Comparison of ENCODE assay signal across 3 cellular contexts in genomic region chr2:153864022-153864421, GRCh38.
TF ChIP-seq lines count a peak whose summit lies in the region.

No MANE protein-coding gene starts in this region.

TF ChIP-seq in SK-N-SH, 30 proteins besides CTCF, POLR2A, EP300 and RAD21 (continued from another document):
- TF ChIP-seq REST (IDR thresholded peaks at IDR 0.05; ENCODE audit: low read depth, low read length) (peak; percentile 84), SIN3A (IDR thresholded peaks at IDR 0.05; ENCODE audit: borderline replicate concordance, low read depth, low read length) (no peak), USF2 (IDR thresholded peaks at IDR 0.05; ENCODE audit: borderline replicate concordance, low read depth, low read length) (no peak), TCF12 (IDR thresholded peaks at IDR 0.05) (no peak), MEF2A (IDR thresholded peaks at IDR 0.05; ENCODE audit: borderline replicate concordance, low read depth) (no peak), TEAD4 (IDR thresholded peaks at IDR 0.05; ENCODE audit: borderline replicate concordance, insufficient read depth) (no peak)

TF ChIP-seq in SK-N-SH treated with all-trans-retinoic acid at 6 μM for 48 hours, 23 proteins besides CTCF, POLR2A, EP300 and RAD21:
- TF ChIP-seq TSHZ2 (CRISPR knock-in tag; IDR thresholded peaks at IDR 0.05) (no peak), ZNF565 (CRISPR knock-in tag; conservative IDR thresholded peaks at IDR 0.05; ENCODE audit: low read depth) (no peak), ZNF70 (CRISPR knock-in tag; IDR thresholded peaks at IDR 0.05) (no peak), ESRRG (CRISPR knock-in tag; IDR thresholded peaks at IDR 0.05) (no peak), OSR1 (CRISPR knock-in tag; IDR thresholded peaks at IDR 0.05) (no peak), TCF4 (CRISPR knock-in tag; IDR thresholded peaks at IDR 0.05; ENCODE audit: borderline replicate concordance) (no peak), GLIS3 (CRISPR knock-in tag; IDR thresholded peaks at IDR 0.05) (no peak), ZFP30 (CRISPR knock-in tag; IDR thresholded peaks at IDR 0.05) (no peak)

TF ChIP-seq in HEK293, 187 proteins besides CTCF, POLR2A, EP300 and RAD21 (continued from another document):
- TF ChIP-seq, protein P1, sequence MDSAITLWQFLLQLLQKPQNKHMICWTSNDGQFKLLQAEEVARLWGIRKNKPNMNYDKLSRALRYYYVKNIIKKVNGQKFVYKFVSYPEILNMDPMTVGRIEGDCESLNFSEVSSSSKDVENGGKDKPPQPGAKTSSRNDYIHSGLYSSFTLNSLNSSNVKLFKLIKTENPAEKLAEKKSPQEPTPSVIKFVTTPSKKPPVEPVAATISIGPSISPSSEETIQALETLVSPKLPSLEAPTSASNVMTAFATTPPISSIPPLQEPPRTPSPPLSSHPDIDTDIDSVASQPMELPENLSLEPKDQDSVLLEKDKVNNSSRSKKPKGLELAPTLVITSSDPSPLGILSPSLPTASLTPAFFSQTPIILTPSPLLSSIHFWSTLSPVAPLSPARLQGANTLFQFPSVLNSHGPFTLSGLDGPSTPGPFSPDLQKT (IDR thresholded peaks at IDR 0.05; ENCODE audit: borderline replicate concordance, low read depth, low read length) = no peak
- TF ChIP-seq, protein P2, sequence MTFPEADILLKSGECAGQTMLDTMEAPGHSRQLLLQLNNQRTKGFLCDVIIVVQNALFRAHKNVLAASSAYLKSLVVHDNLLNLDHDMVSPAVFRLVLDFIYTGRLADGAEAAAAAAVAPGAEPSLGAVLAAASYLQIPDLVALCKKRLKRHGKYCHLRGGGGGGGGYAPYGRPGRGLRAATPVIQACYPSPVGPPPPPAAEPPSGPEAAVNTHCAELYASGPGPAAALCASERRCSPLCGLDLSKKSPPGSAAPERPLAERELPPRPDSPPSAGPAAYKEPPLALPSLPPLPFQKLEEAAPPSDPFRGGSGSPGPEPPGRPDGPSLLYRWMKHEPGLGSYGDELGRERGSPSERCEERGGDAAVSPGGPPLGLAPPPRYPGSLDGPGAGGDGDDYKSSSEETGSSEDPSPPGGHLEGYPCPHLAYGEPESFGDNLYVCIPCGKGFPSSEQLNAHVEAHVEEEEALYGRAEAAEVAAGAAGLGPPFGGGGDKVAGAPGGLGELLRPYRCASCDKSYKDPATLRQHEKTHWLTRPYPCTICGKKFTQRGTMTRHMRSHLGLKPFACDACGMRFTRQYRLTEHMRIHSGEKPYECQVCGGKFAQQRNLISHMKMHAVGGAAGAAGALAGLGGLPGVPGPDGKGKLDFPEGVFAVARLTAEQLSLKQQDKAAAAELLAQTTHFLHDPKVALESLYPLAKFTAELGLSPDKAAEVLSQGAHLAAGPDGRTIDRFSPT (tag by site-specific recombination; IDR thresholded peaks at IDR 0.05) = no peak
